Comparison of ENCODE assay signal across 8 cellular contexts in the genomic region with DNA sequence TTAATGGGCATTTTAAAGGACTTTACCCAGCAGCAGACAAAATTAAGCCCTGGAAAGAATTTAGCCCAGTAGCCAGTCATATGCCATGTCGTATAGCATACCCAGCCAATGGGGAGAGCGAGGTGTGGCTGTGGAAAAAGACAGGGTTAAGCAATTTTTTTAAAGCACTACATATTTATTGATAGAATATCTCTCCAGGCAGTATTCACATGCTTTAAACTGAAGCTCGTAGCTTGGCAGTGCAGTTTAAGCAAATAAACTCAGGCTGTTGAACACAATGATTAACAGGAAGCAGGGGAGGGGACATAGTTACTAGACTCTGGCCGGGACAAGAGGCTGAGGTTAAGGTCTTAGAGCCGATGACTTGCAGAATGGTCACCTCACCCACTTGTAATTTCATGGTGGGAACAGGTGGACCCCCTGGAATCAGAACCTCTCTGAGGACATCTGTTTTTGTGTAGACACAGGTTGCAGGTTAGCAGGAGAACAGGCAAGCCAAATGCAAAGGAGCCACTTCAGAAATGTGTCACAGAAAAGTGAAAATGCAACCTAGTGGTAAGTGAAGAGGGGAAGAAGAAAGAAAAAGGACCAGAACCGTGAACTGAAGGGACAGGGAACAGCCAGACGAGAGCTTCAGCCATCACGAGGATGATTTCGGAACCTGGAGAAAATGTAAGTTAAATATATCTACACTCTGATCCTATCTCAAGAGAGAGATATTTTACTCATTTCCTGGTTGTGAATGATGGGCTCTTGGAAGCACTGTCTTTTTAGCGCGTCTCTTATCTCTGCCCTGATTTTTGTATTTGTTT. TPM values are rescaled to one million over a fixed set of nuclear protein-coding genes. Genes with fewer than 3 reads are reported as not detected.
DNase-seq lines count a peak whose midpoint lies in the region; ATAC-seq, FAIRE-seq and TF ChIP-seq lines count a peak whose summit lies in the region.

No MANE protein-coding gene starts in this region.

- no peaks in the 10 kb centered on the region for H3K36me3 ChIP-seq in left ventricle myocardium inferior
- H3K36me3 ChIP-seq in small intestine (ENCODE audit: control insufficient read depth in 2 of 2, insufficient read depth in 2 of 2, low read length in 2 of 2) = no peaks in the 10 kb centered on the region

- TF ChIP-seq CTCF in NB4 (IDR thresholded peaks at IDR 0.05; ENCODE audit: low read depth, low read length) (no peak), left ventricle myocardium inferior (IDR thresholded peaks at IDR 0.05; ENCODE audit: borderline replicate concordance) (no peak)

- H3K27me3 ChIP-seq in left ventricle myocardium inferior (ENCODE audit: low read depth) (no peaks in the 10 kb centered on the region), small intestine (ENCODE audit: control insufficient read depth in 2 of 2, insufficient read depth in 2 of 2, low read length in 2 of 2) (no peaks in the 10 kb centered on the region)

- intact Hi-C loops in left ventricle myocardium inferior (cut with micrococcal nuclease) = no loop called here

- H3K27ac ChIP-seq in left ventricle myocardium inferior (replicated peaks) (peak overlapping the region; percentile 70), small intestine (ENCODE audit: low read depth in 1 of 2, low read length in 1 of 2) (peak overlapping the region; percentile 94 to 96)

- WGBS in small intestine, 3 donors = 2 to 14% (median 5%) methylated on average over 11 of the region's 11 CpGs

- TF ChIP-seq POLR2A in NB4 (IDR thresholded peaks at IDR 0.05; ENCODE audit: extremely low read depth, insufficient read length) = peak; percentile 49

- peak; percentile 63 for ATAC-seq in HG02610 (IDR thresholded peaks at IDR 0.05; ENCODE audit: unreplicated experiment)

- peak overlapping the region; percentile 90 for H3K4me3 ChIP-seq in NB4 (ENCODE audit: low read depth, low read length)
- peak overlapping the region; percentile 55 for H3K4me3 ChIP-seq in left ventricle myocardium inferior
- H3K4me3 ChIP-seq in small intestine (ENCODE audit: low read depth in 1 of 2, low read length in 2 of 2) = peak overlapping the region in 1 of 2 donors; percentile 63

- H3K4me1 ChIP-seq in left ventricle myocardium inferior = peaks cover 72% of the 10 kb centered on the region
- peaks cover 0 to 3% of the 10 kb centered on the region in 2 donors for H3K4me1 ChIP-seq in small intestine (ENCODE audit: control insufficient read depth in 2 of 2, insufficient read depth in 1 of 2, low read depth in 1 of 2, low read length in 1 of 2)

- peak; percentile 3 to 5 for DNase-seq in activated CD4-positive, alpha-beta T cell treated with anti-CD3 and anti-CD28 coated beads for 4 hours
- no peak for DNase-seq in activated CD4-positive, alpha-beta T cell treated with anti-CD3 and anti-CD28 coated beads, Interleukin-2, amount 50 U/mL, for 1 hour
- peak; percentile 79 for DNase-seq in NB4 (ENCODE audit: low read depth)
- peak; percentile 64 for DNase-seq in activated CD8-positive, alpha-beta memory T cell treated with anti-CD3 and anti-CD28 coated beads, Interleukin-2, amount 50 U/mL, for 48 hours
- no peak for DNase-seq in left ventricle myocardium inferior
- peak; percentile 95 for DNase-seq in small intestine
- DNase-seq in midbrain (lab: John Stamatoyannopoulos, UW) = no peak

- H3K9me3 ChIP-seq in left ventricle myocardium inferior (replicated peaks) = no peaks in the 10 kb centered on the region
- no peaks in the 10 kb centered on the region for H3K9me3 ChIP-seq in small intestine (ENCODE audit: control insufficient read depth, low read depth)

- no peak for FAIRE-seq in small intestine (lab: Jason Lieb, UNC)

RNA-seq across cellular contexts. Expression of gene GCNT2, which starts 7.2 kb away (rescaled TPM):
- 49.0 TPM for total RNA-seq in left ventricle myocardium inferior
- 1 to 10 TPM; 6.5 to 9.8 (median 6.9) TPM for polyA plus RNA-seq in small intestine

Comparison
In these comparisons a context has a peak if more than half of its experiments do, and no peak if none do; other contexts are left out.
1. DNase-seq: peak in activated CD4-positive, alpha-beta T cell treated with anti-CD3 and anti-CD28 coated beads for 4 hours (2 of 2), NB4 (single experiment), activated CD8-positive, alpha-beta memory T cell treated with anti-CD3 and anti-CD28 coated beads, Interleukin-2, amount 50 U/mL, for 48 hours (single experiment) and small intestine (single experiment); none in activated CD4-positive, alpha-beta T cell treated with anti-CD3 and anti-CD28 coated beads, Interleukin-2, amount 50 U/mL, for 1 hour (single experiment), left ventricle myocardium inferior (single experiment) and midbrain (single experiment).